ENCODE assay signal across 10 cellular contexts in genomic region chr1:2577565-2578075, GRCh38. TPM values are rescaled to one million over a fixed set of nuclear protein-coding genes. Genes with fewer than 3 reads are reported as not detected.
DNase-seq lines count a peak whose midpoint lies in the region; ATAC-seq and TF ChIP-seq lines count a peak whose summit lies in the region.
"Not testable (repeated sequence)": the region's sequence is repeated elsewhere in the genome, so short reads cannot be mapped to it uniquely, and the experiment has no call there.
"Had no signal": no experiment of that assay in that cellular context is flagged by ENCODE, and none has a peak within 500 bp of the region (broad histone marks: within the 10 kb centered on the region; RNA-seq: fewer than 3 reads in every experiment).

No MANE protein-coding gene starts in this region.

- peaks cover 57% of the 10 kb centered on the region for H3K4me1 Mint-ChIP-seq in CD4-positive, alpha-beta T cell (ENCODE audit: low read depth)
- peaks cover 64% of the 10 kb centered on the region for H3K4me1 Mint-ChIP-seq in activated CD8-positive, alpha-beta T cell treated with anti-CD3 and anti-CD28 coated beads, Interleukin-2, amount 10 ng/mL, durations not matched to agents 7 days and 5 days (ENCODE audit: low read depth)
- H3K4me1 Mint-ChIP-seq in dendritic cell treated with granulocyte-macrophage colony-stimulating factor and Interleukin-4, amounts not matched to agents 40 ng/mL and 50 ng/mL, for 4 days (ENCODE audit: low read depth), result peaks cover 87% of the 10 kb centered on the region
- peaks cover 48% of the 10 kb centered on the region for H3K4me1 Mint-ChIP-seq in memory B cell

- H3K4me3 Mint-ChIP-seq in CD4-positive, alpha-beta T cell, result peak overlapping the region; percentile 67
- H3K4me3 Mint-ChIP-seq in activated CD8-positive, alpha-beta T cell treated with anti-CD3 and anti-CD28 coated beads, Interleukin-2, amount 10 ng/mL, durations not matched to agents 7 days and 5 days, result peak overlapping the region; percentile 65
- H3K4me3 Mint-ChIP-seq in dendritic cell treated with granulocyte-macrophage colony-stimulating factor and Interleukin-4, amounts not matched to agents 40 ng/mL and 50 ng/mL, for 4 days, result peak overlapping the region; percentile 56
- peak overlapping the region; percentile 92 for H3K4me3 Mint-ChIP-seq in memory B cell

- not testable (repeated sequence) for H3K9me3 ChIP-seq in CD4-positive, alpha-beta T cell (ENCODE audit: control insufficient read depth, low read length)

- peak overlapping the region; percentile 99 for H3K27ac ChIP-seq in CD4-positive, alpha-beta T cell (ENCODE audit: low read depth, low read length)

- H3K27ac Mint-ChIP-seq in CD4-positive, alpha-beta T cell, result peak overlapping the region; percentile 89
- peak overlapping the region; percentile 93 for H3K27ac Mint-ChIP-seq in activated CD8-positive, alpha-beta T cell treated with anti-CD3 and anti-CD28 coated beads, Interleukin-2, amount 10 ng/mL, durations not matched to agents 7 days and 5 days
- peak overlapping the region; percentile 90 for H3K27ac Mint-ChIP-seq in dendritic cell treated with granulocyte-macrophage colony-stimulating factor and Interleukin-4, amounts not matched to agents 40 ng/mL and 50 ng/mL, for 4 days
- H3K27ac Mint-ChIP-seq in memory B cell, result peak overlapping the region; percentile 98

- intact Hi-C loops in CD4-positive, alpha-beta T cell (cut with DNase I, micrococcal nuclease), result loop anchor here in 1 of 2 experiments (1.0 to 2.0 kb wide), 4 partner anchors 9 to 65 kb away; partner anchors contain the start of genes PRXL2B and TNFRSF14
- intact Hi-C loops in dendritic cell treated with granulocyte-macrophage colony-stimulating factor and Interleukin-4, amounts not matched to agents 40 ng/mL and 50 ng/mL, for 4 days (cut with micrococcal nuclease), result loop anchor here (2.0 kb wide), 1 partner anchor 23 kb away; no protein-coding TSS in a partner anchor

- not testable (repeated sequence) for H3K36me3 Mint-ChIP-seq in CD4-positive, alpha-beta T cell (ENCODE audit: low read depth)
- peaks cover 16% of the 10 kb centered on the region for H3K36me3 Mint-ChIP-seq in activated CD8-positive, alpha-beta T cell treated with anti-CD3 and anti-CD28 coated beads, Interleukin-2, amount 10 ng/mL, durations not matched to agents 7 days and 5 days (ENCODE audit: low read depth)
- peaks cover 13% of the 10 kb centered on the region for H3K36me3 Mint-ChIP-seq in dendritic cell treated with granulocyte-macrophage colony-stimulating factor and Interleukin-4, amounts not matched to agents 40 ng/mL and 50 ng/mL, for 4 days (ENCODE audit: low read depth)
- peaks cover 20% of the 10 kb centered on the region for H3K36me3 Mint-ChIP-seq in memory B cell

- peak in 4 of 10 experiments; percentile 30 to 44 (median 37) for DNase-seq in CD4-positive, alpha-beta T cell
- peak; percentile 70 for DNase-seq in activated CD8-positive, alpha-beta T cell treated with anti-CD3 and anti-CD28 coated beads, Interleukin-2, amount 10 ng/mL, durations not matched to agents 7 days and 5 days
- peak; percentile 56 to 64 for DNase-seq in memory B cell (ENCODE audit: low spot score in 2 of 2)
- DNase-seq in stimulated activated CD4-positive, alpha-beta T cell treated with anti-CD3 and anti-CD28 coated beads, Interleukin-4, amount 100 ng/mL, for 4 hours, result peak; percentile 33 to 53

- CTCF ChIA-PET in CD4-positive, alpha-beta T cell (lab: Charles Lee), result interaction anchor here (1.0 to 2.2 kb wide), 8 partner anchors 10 to 383 kb away, joined by 3 to 18 read pairs (median 6); partner anchors contain the start of genes FAAP20, PANK4 and TNFRSF14
- CTCF ChIA-PET in activated CD8-positive, alpha-beta T cell treated with anti-CD3 and anti-CD28 coated beads, Interleukin-2, amount 10 ng/mL, durations not matched to agents 7 days and 5 days (lab: Charles Lee), result interaction anchor here (0.8 to 3.6 kb wide), 8 partner anchors 9 to 186 kb away, joined by 3 to 19 read pairs (median 6); partner anchors contain the start of genes MORN1, PANK4, PRXL2B and RER1

- not testable (repeated sequence) for H3K27me3 ChIP-seq in CD4-positive, alpha-beta T cell (ENCODE audit: control insufficient read depth, insufficient read depth, low read length)

- not testable (repeated sequence) for H3K9me3 Mint-ChIP-seq in CD4-positive, alpha-beta T cell
- H3K9me3 Mint-ChIP-seq in activated CD8-positive, alpha-beta T cell treated with anti-CD3 and anti-CD28 coated beads, Interleukin-2, amount 10 ng/mL, durations not matched to agents 7 days and 5 days (ENCODE audit: insufficient read depth), result peaks cover 17% of the 10 kb centered on the region
- H3K9me3 Mint-ChIP-seq in dendritic cell treated with granulocyte-macrophage colony-stimulating factor and Interleukin-4, amounts not matched to agents 40 ng/mL and 50 ng/mL, for 4 days, result peaks cover 17% of the 10 kb centered on the region
- H3K9me3 Mint-ChIP-seq in memory B cell, result peaks cover 18% of the 10 kb centered on the region

- TF ChIP-seq CTCF in CD4-positive, alpha-beta T cell (IDR thresholded peaks at IDR 0.05), result not testable (repeated sequence)

- not testable (repeated sequence) for H3K27me3 Mint-ChIP-seq in CD4-positive, alpha-beta T cell; activated CD8-positive, alpha-beta T cell treated with anti-CD3 and anti-CD28 coated beads, Interleukin-2, amount 10 ng/mL, durations not matched to agents 7 days and 5 days (ENCODE audit: low read depth); dendritic cell treated with granulocyte-macrophage colony-stimulating factor and Interleukin-4, amounts not matched to agents 40 ng/mL and 50 ng/mL, for 4 days; memory B cell

- ATAC-seq in CD4-positive, alpha-beta T cell (ENCODE audit: poor library complexity), result peak; percentile 31
- peak; percentile 28 for ATAC-seq in GM19324 (IDR thresholded peaks at IDR 0.05; ENCODE audit: low FRiP score, unreplicated experiment)
- ATAC-seq in HG02759 (IDR thresholded peaks at IDR 0.05; ENCODE audit: unreplicated experiment), result peak; percentile 35
- peak; percentile 31 for ATAC-seq in HG03565 (IDR thresholded peaks at IDR 0.05; ENCODE audit: unreplicated experiment)
- peak; percentile 44 for ATAC-seq in activated CD8-positive, alpha-beta T cell treated with anti-CD3 and anti-CD28 coated beads, Interleukin-2, amount 10 ng/mL, durations not matched to agents 7 days and 5 days
- peak; percentile 61 for ATAC-seq in memory B cell (ENCODE audit: low read depth)

- POLR2A ChIA-PET in CD4-positive, alpha-beta T cell (lab: Charles Lee), result interaction anchor here (1.0 to 2.7 kb wide), 7 partner anchors 9 to 165 kb away, joined by 3 to 30 read pairs (median 10); partner anchors contain the start of genes PEX10, PRXL2B and TNFRSF14
- POLR2A ChIA-PET in activated CD8-positive, alpha-beta T cell treated with anti-CD3 and anti-CD28 coated beads, Interleukin-2, amount 10 ng/mL, durations not matched to agents 7 days and 5 days (lab: Charles Lee), result interaction anchor here (0.6 to 3.1 kb wide), 11 partner anchors 8 to 185 kb away, joined by 3 to 60 read pairs (median 4); partner anchors contain the start of genes PANK4, PRXL2B, RER1 and TNFRSF14

RNA-seq across cellular contexts. Expression of gene PRXL2B, which starts 9.0 kb away (rescaled TPM):
- total RNA-seq in CD4-positive, alpha-beta T cell, result 10 to 100 TPM; 11.0 to 12.8 TPM
- total RNA-seq in activated CD8-positive, alpha-beta T cell treated with anti-CD3 and anti-CD28 coated beads, Interleukin-2, amount 10 ng/mL, durations not matched to agents 7 days and 5 days, result 10 to 100 TPM; 35.6 to 40.6 TPM

RNA-seq across cellular contexts. Expression of gene TNFRSF14, which starts 21.4 kb away (rescaled TPM):
- total RNA-seq in CD4-positive, alpha-beta T cell, result 100 to 1,000 TPM; 191 to 194 TPM
- 10 to 100 TPM; 85.8 to 86.5 TPM for total RNA-seq in activated CD8-positive, alpha-beta T cell treated with anti-CD3 and anti-CD28 coated beads, Interleukin-2, amount 10 ng/mL, durations not matched to agents 7 days and 5 days

RNA-seq across cellular contexts. Expression of gene HES5, which starts 47.6 kb away (rescaled TPM):
- not detected for total RNA-seq in CD4-positive, alpha-beta T cell
- not detected for total RNA-seq in activated CD8-positive, alpha-beta T cell treated with anti-CD3 and anti-CD28 coated beads, Interleukin-2, amount 10 ng/mL, durations not matched to agents 7 days and 5 days
- total RNA-seq: glomerular endothelial cell, mesothelial cell of epicardium had no signal

RNA-seq across cellular contexts. Expression of gene PANK4, which starts 51.2 kb away (rescaled TPM):
- 10 to 100 TPM; 42.9 to 47.0 TPM for total RNA-seq in CD4-positive, alpha-beta T cell
- total RNA-seq in activated CD8-positive, alpha-beta T cell treated with anti-CD3 and anti-CD28 coated beads, Interleukin-2, amount 10 ng/mL, durations not matched to agents 7 days and 5 days, result 10 to 100 TPM; 55.9 to 66.8 TPM

RNA-seq across cellular contexts. Expression of gene MMEL1, which starts 55.2 kb away (rescaled TPM):
- 1 to 10 TPM in 1 of 2 experiments, under 1 TPM in 1; 0.67 to 1.8 TPM for total RNA-seq in CD4-positive, alpha-beta T cell
- 1 to 10 TPM; 3.7 to 4.0 TPM for total RNA-seq in activated CD8-positive, alpha-beta T cell treated with anti-CD3 and anti-CD28 coated beads, Interleukin-2, amount 10 ng/mL, durations not matched to agents 7 days and 5 days
